8 cellular contexts compared by ENCODE assay signal in genomic region chr7:116576350-116577319, GRCh38. TPM values are rescaled to one million over a fixed set of nuclear protein-coding genes. Genes with fewer than 3 reads are reported as not detected.
DNase-seq lines count a peak whose midpoint lies in the region; ATAC-seq lines count a peak whose summit lies in the region.

No MANE protein-coding gene starts in this region.

- ATAC-seq in GM18498 (IDR thresholded peaks at IDR 0.05; ENCODE audit: unreplicated experiment) (peak; percentile 29), HG02840 (IDR thresholded peaks at IDR 0.05; ENCODE audit: low FRiP score, unreplicated experiment) (peak; percentile 17)

- POLR2A ChIA-PET in CD4-positive, alpha-beta memory T cell (lab: Charles Lee; ENCODE audit: partially characterized antibody): no interaction called here

- H3K4me3 ChIP-seq in CD4-positive, alpha-beta memory T cell (ENCODE audit: low read length in 2 of 2): no peak overlapping the region

- CTCF ChIA-PET in CD4-positive, alpha-beta memory T cell (lab: Charles Lee; ENCODE audit: partially characterized antibody): interaction anchor here (1.0 to 2.4 kb wide), 2 partner anchors 13 to 15 kb away, joined by 3 to 16 read pairs; no protein-coding TSS in a partner anchor

- DNase-seq in activated naive CD8-positive, alpha-beta T cell treated with anti-CD3 and anti-CD28 coated beads for 36 hours: peak; percentile 47
- DNase-seq in lung microvascular endothelial cell (ENCODE audit: low read depth in 2 of 2) (peak; percentile 95 to 98), NCI-H748 (lab: John Stamatoyannopoulos, UW; ENCODE audit: unreplicated experiment) (no peak), NCI-H446 treated with DMSO at 0.1 percent for 48 hours (lab: John Stamatoyannopoulos, UW) (no peak), hippocampal formation (lab: John Stamatoyannopoulos, UW) (no peak)
- no peak for DNase-seq in CD4-positive, alpha-beta memory T cell

- H3K9me3 ChIP-seq in CD4-positive, alpha-beta memory T cell (ENCODE audit: control insufficient read depth in 1 of 2, low read length in 2 of 2): no peaks in the 10 kb centered on the region

- H3K27ac Mint-ChIP-seq in activated naive CD8-positive, alpha-beta T cell treated with anti-CD3 and anti-CD28 coated beads for 36 hours: peak overlapping the region; percentile 86
- H3K27ac Mint-ChIP-seq in CD4-positive, alpha-beta memory T cell: no peak overlapping the region

- H3K9me3 Mint-ChIP-seq in activated naive CD8-positive, alpha-beta T cell treated with anti-CD3 and anti-CD28 coated beads for 36 hours: no peaks in the 10 kb centered on the region
- H3K9me3 Mint-ChIP-seq in CD4-positive, alpha-beta memory T cell: no peaks in the 10 kb centered on the region

- intact Hi-C loops in CD4-positive, alpha-beta memory T cell (cut with micrococcal nuclease): no loop called here

- peaks cover 28% of the 10 kb centered on the region for H3K4me1 Mint-ChIP-seq in activated naive CD8-positive, alpha-beta T cell treated with anti-CD3 and anti-CD28 coated beads for 36 hours
- no peaks in the 10 kb centered on the region for H3K4me1 Mint-ChIP-seq in CD4-positive, alpha-beta memory T cell

- H3K36me3 Mint-ChIP-seq in activated naive CD8-positive, alpha-beta T cell treated with anti-CD3 and anti-CD28 coated beads for 36 hours: no peaks in the 10 kb centered on the region
- H3K36me3 Mint-ChIP-seq in CD4-positive, alpha-beta memory T cell: no peaks in the 10 kb centered on the region

- H3K36me3 ChIP-seq in CD4-positive, alpha-beta memory T cell (ENCODE audit: insufficient read depth, low read length): no peaks in the 10 kb centered on the region

- peaks cover 4% of the 10 kb centered on the region for H3K27me3 ChIP-seq in CD4-positive, alpha-beta memory T cell (ENCODE audit: insufficient read depth, low read length)

- no peak overlapping the region for H3K4me3 Mint-ChIP-seq in activated naive CD8-positive, alpha-beta T cell treated with anti-CD3 and anti-CD28 coated beads for 36 hours
- no peak overlapping the region for H3K4me3 Mint-ChIP-seq in CD4-positive, alpha-beta memory T cell

- peaks cover 5% of the 10 kb centered on the region for H3K27me3 Mint-ChIP-seq in activated naive CD8-positive, alpha-beta T cell treated with anti-CD3 and anti-CD28 coated beads for 36 hours
- peaks cover 3 to 7% of the 10 kb centered on the region in 2 donors for H3K27me3 Mint-ChIP-seq in CD4-positive, alpha-beta memory T cell

- no peaks in the 10 kb centered on the region for H3K4me1 ChIP-seq in CD4-positive, alpha-beta memory T cell (ENCODE audit: insufficient read depth, low read length)

- H3K27ac ChIP-seq in CD4-positive, alpha-beta memory T cell (ENCODE audit: low read depth, low read length): no peak overlapping the region

RNA-seq across cellular contexts. Expression of gene CAV1, which starts 51.8 kb away (rescaled TPM):
- 1 to 10 TPM; 1.4 to 1.5 TPM for total RNA-seq in activated naive CD8-positive, alpha-beta T cell treated with anti-CD3 and anti-CD28 coated beads for 36 hours
- total RNA-seq in lung microvascular endothelial cell: 585 and 1,079 TPM in 2 replicates
- not detected for total RNA-seq in CD4-positive, alpha-beta memory T cell
- not detected for polyA plus RNA-seq in CD4-positive, alpha-beta memory T cell

Comparison
In these comparisons a context has a peak if more than half of its experiments do, and no peak if none do; other contexts are left out.
1. DNase-seq: peak in activated naive CD8-positive, alpha-beta T cell treated with anti-CD3 and anti-CD28 coated beads for 36 hours (single experiment) and lung microvascular endothelial cell (2 of 2); none in NCI-H748 (single experiment), NCI-H446 treated with DMSO at 0.1 percent for 48 hours (single experiment), hippocampal formation (0 of 2) and CD4-positive, alpha-beta memory T cell (0 of 5).
2. RNA of gene CAV1, which starts 51.8 kb away (total RNA-seq): 585 to 1,079 TPM in lung microvascular endothelial cell; 1.4 to 1.5 TPM in activated naive CD8-positive, alpha-beta T cell treated with anti-CD3 and anti-CD28 coated beads for 36 hours and not detected in CD4-positive, alpha-beta memory T cell; every median in the first group is over 100 times any median in the second.